11 cellular contexts compared by ENCODE assay signal in genomic region chr14:59363545-59364226, GRCh38.
A peak's percentile ranks its signal among the peaks of the same experiment; 100 is the strongest.
DNase-seq lines count a peak whose midpoint lies in the region; FAIRE-seq and TF ChIP-seq lines count a peak whose summit lies in the region.
"Had no signal": no experiment of that assay in that cellular context is flagged by ENCODE, and none has a peak within 500 bp of the region (broad histone marks: within the 10 kb centered on the region; RNA-seq: fewer than 3 reads in every experiment).

No MANE protein-coding gene starts in this region.

- H3K4me1 Mint-ChIP-seq in MCF 10A (ENCODE audit: insufficient read depth, unreplicated experiment) (peaks cover 71% of the 10 kb centered on the region), astrocyte (ENCODE audit: low read depth, unreplicated experiment) (peaks cover 32% of the 10 kb centered on the region)

- no peaks in the 10 kb centered on the region for H4K20me1 ChIP-seq in astrocyte (ENCODE audit: insufficient read depth, low read length)
- H4K20me1 ChIP-seq in keratinocyte (ENCODE audit: control insufficient read depth, extremely low read depth, insufficient read depth, low read length), result no peaks in the 10 kb centered on the region

- BruUV-seq in MCF 10A (replicated peaks; lab: Mats Ljungman, UMichigan), result TSS peak; percentile 67

- no peaks in the 10 kb centered on the region for H3K79me2 ChIP-seq in astrocyte (ENCODE audit: insufficient read depth, low read length)
- peaks cover 35% of the 10 kb centered on the region for H3K79me2 ChIP-seq in keratinocyte (ENCODE audit: control insufficient read depth, insufficient read depth, low read length)

- peak overlapping the region; percentile 83 for H3K27ac Mint-ChIP-seq in MCF 10A (ENCODE audit: low read depth, unreplicated experiment)
- peak overlapping the region; percentile 3 for H3K27ac Mint-ChIP-seq in astrocyte (ENCODE audit: unreplicated experiment)

- CTCF ChIA-PET in MCF 10A (lab: Yijun Ruan, JAX), result interaction anchor here (1.0 kb wide), 1 partner anchor 9 kb away, joined by 4 read pairs; no protein-coding TSS in a partner anchor

- dilution Hi-C loops in keratinocyte (cut with MboI; ENCODE audit: extremely low pct_ligation_motif_present, low sequenced_read_pairs), result no loop called here

- no peaks in the 10 kb centered on the region for H3K9me1 ChIP-seq in keratinocyte (ENCODE audit: control insufficient read depth, extremely low read depth, insufficient read depth, low read length)

- H3K4me3 ChIP-seq in breast epithelium, result no peak overlapping the region
- peak overlapping the region; percentile 38 for H3K4me3 ChIP-seq in astrocyte (ENCODE audit: insufficient read depth, low read depth, low read length)
- H3K4me3 ChIP-seq in keratinocyte (ENCODE audit: control insufficient read depth in 2 of 3, extremely low read depth in 1 of 3, insufficient read depth in 2 of 3, low read depth in 1 of 3, low read length in 3 of 3), result peak overlapping the region; percentile 35 to 93 (median 90)
- no peak overlapping the region for H3K4me3 ChIP-seq in uterus

- peaks cover 8% of the 10 kb centered on the region for H3K36me3 Mint-ChIP-seq in MCF 10A (ENCODE audit: insufficient read depth, unreplicated experiment)
- H3K36me3 Mint-ChIP-seq in astrocyte (ENCODE audit: low read depth, unreplicated experiment), result peaks cover 14% of the 10 kb centered on the region

- H3K36me3 ChIP-seq in breast epithelium, result no peaks in the 10 kb centered on the region
- H3K36me3 ChIP-seq in astrocyte (ENCODE audit: insufficient read depth, low read length), result peaks cover 7% of the 10 kb centered on the region
- H3K36me3 ChIP-seq in keratinocyte (ENCODE audit: control insufficient read depth in 2 of 2, extremely low read depth in 1 of 2, insufficient read depth in 2 of 2, low read length in 2 of 2), result peaks cover 7 to 20% of the 10 kb centered on the region in 2 experiments
- no peaks in the 10 kb centered on the region for H3K36me3 ChIP-seq in uterus

- H3K9ac ChIP-seq in astrocyte (ENCODE audit: low read length) (peak overlapping the region; percentile 44), keratinocyte (ENCODE audit: control insufficient read depth, extremely low read depth, insufficient read depth, low read length) (peak overlapping the region; percentile 87)

- peak overlapping the region; percentile 79 for H3K4me2 ChIP-seq in astrocyte (ENCODE audit: low read length)
- peak overlapping the region; percentile 95 for H3K4me2 ChIP-seq in keratinocyte (ENCODE audit: control insufficient read depth, extremely low read depth, insufficient read depth, low read depth, low read length)

- peak overlapping the region in 1 of 2 donors; percentile 10 for H3K27ac ChIP-seq in breast epithelium
- peak overlapping the region; percentile 25 for H3K27ac ChIP-seq in astrocyte (ENCODE audit: low read depth, low read length)
- peak overlapping the region; percentile 98 for H3K27ac ChIP-seq in keratinocyte (ENCODE audit: control insufficient read depth, insufficient read depth, low read length)
- peak overlapping the region; percentile 37 to 81 for H3K27ac ChIP-seq in uterus

- no peak overlapping the region for H2AFZ ChIP-seq in astrocyte (ENCODE audit: low read depth, low read length)
- H2AFZ ChIP-seq in keratinocyte (ENCODE audit: control insufficient read depth, low read length), result no peak overlapping the region

- H3K27me3 Mint-ChIP-seq in MCF 10A (ENCODE audit: insufficient read depth, unreplicated experiment) (no peaks in the 10 kb centered on the region), astrocyte (ENCODE audit: low read depth, unreplicated experiment) (no peaks in the 10 kb centered on the region)

- peak; percentile 47 for FAIRE-seq in astrocyte (lab: Jason Lieb, UNC)
- peak; percentile 83 for FAIRE-seq in keratinocyte (lab: Jason Lieb, UNC)
- FAIRE-seq: A204.1 had no signal

- no peak for TF ChIP-seq POLR2A in breast epithelium (IDR thresholded peaks at IDR 0.05)
- no peak for TF ChIP-seq POLR2A in uterus (IDR thresholded peaks at IDR 0.05)

- POLR2A ChIA-PET in MCF 10A (lab: Yijun Ruan, JAX), result interaction anchor here (0.5 to 2.0 kb wide), 18 partner anchors 9 to 245 kb away, joined by 3 to 9 read pairs (median 3); partner anchors contain the start of genes JKAMP and L3HYPDH

- peak overlapping the region; percentile 70 for H3K4me3 Mint-ChIP-seq in MCF 10A (ENCODE audit: unreplicated experiment)
- H3K4me3 Mint-ChIP-seq in astrocyte (ENCODE audit: unreplicated experiment), result no peak overlapping the region

- no peaks in the 10 kb centered on the region for H3K4me1 ChIP-seq in breast epithelium
- peaks cover 25% of the 10 kb centered on the region for H3K4me1 ChIP-seq in astrocyte (ENCODE audit: insufficient read depth, low read length)
- peaks cover 69% of the 10 kb centered on the region for H3K4me1 ChIP-seq in keratinocyte (ENCODE audit: control insufficient read depth, extremely low read depth, insufficient read depth, low read length)
- peaks cover 0 to 20% of the 10 kb centered on the region in 2 donors for H3K4me1 ChIP-seq in uterus

- H3K9me3 Mint-ChIP-seq in MCF 10A (ENCODE audit: unreplicated experiment) (no peaks in the 10 kb centered on the region), astrocyte (ENCODE audit: unreplicated experiment) (no peaks in the 10 kb centered on the region)

- H3K27me3 ChIP-seq in breast epithelium (no peaks in the 10 kb centered on the region), astrocyte (ENCODE audit: insufficient read depth, low read length) (no peaks in the 10 kb centered on the region), keratinocyte (ENCODE audit: control insufficient read depth, extremely low read depth, insufficient read depth, low read length) (no peaks in the 10 kb centered on the region), uterus (no peaks in the 10 kb centered on the region)

- no peaks in the 10 kb centered on the region for H3K9me3 ChIP-seq in breast epithelium
- no peaks in the 10 kb centered on the region for H3K9me3 ChIP-seq in astrocyte (ENCODE audit: insufficient read depth, low read depth, low read length)
- H3K9me3 ChIP-seq in keratinocyte (ENCODE audit: control insufficient read depth, low read depth, low read length), result no peaks in the 10 kb centered on the region
- no peaks in the 10 kb centered on the region for H3K9me3 ChIP-seq in uterus

- DNase-seq in MCF 10A (ENCODE audit: unreplicated experiment) (peak; percentile 55), breast epithelium (ENCODE audit: low spot score in 2 of 2) (no peak), astrocyte (ENCODE audit: low read depth) (peak; percentile 40), keratinocyte (ENCODE audit: low read depth, low spot score) (no peak), uterus (no peak), globus pallidus (ENCODE audit: low spot score) (no peak), HK-2 (ENCODE audit: unreplicated experiment) (no peak)
- DNase-seq in effector CD4-positive, alpha-beta T cell, result no peak
- DNase-seq: activated CD4-positive, CD25-positive, alpha-beta regulatory T cell; NCI-H1417 treated with DMSO at 0.1 percent for 48 hours had no signal

- intact Hi-C loops in MCF 10A (cut with micrococcal nuclease) (loop anchor here (2.0 to 5.0 kb wide), 4 partner anchors 41 to 236 kb away; no protein-coding TSS in a partner anchor), breast epithelium (cut with DNase I; ENCODE audit: low total_unique reads) (no loop called here), uterus (cut with DNase I; ENCODE audit: low total_unique reads) (no loop called here)

- TF ChIP-seq CTCF in MCF 10A (IDR thresholded peaks at IDR 0.05; ENCODE audit: unreplicated experiment) (no peak), breast epithelium (IDR thresholded peaks at IDR 0.05) (no peak), astrocyte (IDR thresholded peaks at IDR 0.05; ENCODE audit: insufficient read depth, low read depth, low read length) (no peak), keratinocyte (optimal IDR thresholded peaks at IDR 0.05 in 1 of 3, IDR thresholded peaks at IDR 0.05 in 1 of 3, conservative IDR thresholded peaks at IDR 0.05 in 1 of 3; ENCODE audit: extremely low read depth in 1 of 3, insufficient read depth in 2 of 3, low read length in 3 of 3) (no peak), uterus (IDR thresholded peaks at IDR 0.05) (no peak)

Comparison
In these comparisons a context has a peak if more than half of its experiments do, and no peak if none do; other contexts are left out.
1. DNase-seq: peak in MCF 10A (single experiment) and astrocyte (single experiment); none in breast epithelium (0 of 2), keratinocyte (single experiment), uterus (0 of 2), globus pallidus (single experiment), effector CD4-positive, alpha-beta T cell (single experiment) and HK-2 (single experiment).
2. H3K4me3 ChIP-seq: peak in astrocyte (single experiment) and keratinocyte (3 of 3); none in breast epithelium (0 of 3) and uterus (0 of 2).